In the genomic region with DNA sequence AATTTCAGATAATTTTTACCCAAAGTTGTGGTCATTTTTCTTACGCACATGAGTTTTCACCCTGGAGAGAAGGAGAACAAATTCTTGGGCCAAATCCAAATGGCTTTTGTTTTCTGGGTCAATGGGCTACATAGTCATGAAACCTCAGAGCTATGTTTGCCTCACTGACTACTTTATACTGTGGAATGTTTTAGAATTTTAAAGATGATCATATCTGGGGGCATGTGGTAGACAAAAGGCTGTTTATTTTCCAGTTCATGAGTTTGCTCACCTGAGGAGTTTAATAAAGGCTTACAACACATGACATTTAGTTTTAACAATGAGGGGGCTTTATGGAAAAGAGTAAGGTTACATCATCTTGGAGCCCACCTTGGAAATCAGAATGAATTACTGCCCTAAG, we compare ENCODE assay signal across 19 cellular contexts.
"Had no signal": no experiment of that assay in that cellular context is flagged by ENCODE, and none has a peak within 500 bp of the region (broad histone marks: within the 10 kb centered on the region; RNA-seq: fewer than 3 reads in every experiment).

No MANE protein-coding gene starts in this region.

- DNase-seq: nephron progenitor cell; nucleus accumbens; pancreas; right cardiac atrium; right lobe of liver; sigmoid colon; small intestine; stimulated activated CD4-positive, alpha-beta T cell treated with anti-CD3 and anti-CD28 coated beads, Interleukin-15, amount 100 ng/mL, for 24 hours; stimulated activated CD4-positive, alpha-beta T cell treated with anti-CD3 and anti-CD28 coated beads, Interleukin-2, amount 100 ng/mL, for 24 hours; stimulated activated CD4-positive, alpha-beta T cell treated with anti-CD3 and anti-CD28 coated beads, Interleukin-2, amount 100 ng/mL, for 48 hours; stimulated activated CD4-positive, alpha-beta T cell treated with anti-CD3 and anti-CD28 coated beads, Interleukin-4, amount 100 ng/mL, for 24 hours; stimulated activated naive B cell treated with anti-CD40 and anti-IgM and Interleukin-4, amounts not matched to agents 10 μg/mL and 1 μg/mL and 100 μg/mL, for 72 hours; stimulated activated naive CD4-positive, alpha-beta T cell treated with Interleukin-2 at 50 U/mL for 16 hours; stomach; thyroid gland; trophoblast cell; upper lobe of left lung had no signal

- ATAC-seq: natural killer cell treated with Interleukin-12 subunit alpha and Interleukin-12 subunit beta and Interleukin-15 and Interleukin-18, amount 100 ng/mL, for 72 hours; pancreas; right cardiac atrium; right lobe of liver; stimulated activated effector memory CD8-positive, alpha-beta T cell treated with anti-CD3 and anti-CD28 coated beads, Interleukin-12 subunit alpha, Interleukin-12 subunit beta, amount 100 ng/mL, for 72 hours; stimulated activated naive B cell treated with anti-CD40 and anti-IgM and Interleukin-4, amounts not matched to agents 10 μg/mL and 1 μg/mL and 100 μg/mL, for 72 hours had no signal
